14 cellular contexts compared by ENCODE assay signal in genomic region chr15:81348691-81349090, GRCh38. TPM values are rescaled to one million over a fixed set of nuclear protein-coding genes. Genes with fewer than 3 reads are reported as not detected.
"Had no signal": no experiment of that assay in that cellular context is flagged by ENCODE, and none has a peak within 500 bp of the region (broad histone marks: within the 10 kb centered on the region; RNA-seq: fewer than 3 reads in every experiment).

No MANE protein-coding gene starts in this region.

RNA-seq across cellular contexts. Expression of gene TMC3, which starts 25.3 kb away (rescaled TPM):
- total RNA-seq: activated B cell treated with CpG ODN at 0.5 μM for 24 hours; activated CD4-positive, alpha-beta memory T cell treated with anti-CD3 and anti-CD28 coated beads for 36 hours; activated CD4-positive, alpha-beta memory T cell treated with anti-CD3 and anti-CD28 coated beads, Interleukin-2, amount 10 ng/mL, durations not matched to agents 7 days and 5 days; activated CD4-positive, alpha-beta T cell treated with anti-CD3 and anti-CD28 coated beads for 36 hours; activated CD4-positive, alpha-beta T cell treated with anti-CD3 and anti-CD28 coated beads, Interleukin-2, amount 10 ng/mL, durations not matched to agents 24 days and 14 days; activated CD4-positive, alpha-beta T cell treated with anti-CD3 and anti-CD28 coated beads, Interleukin-2, amount 10 ng/mL, durations not matched to agents 7 days and 5 days; activated CD8-positive, alpha-beta memory T cell treated with anti-CD3 and anti-CD28 coated beads for 36 hours; activated CD8-positive, alpha-beta memory T cell treated with anti-CD3 and anti-CD28 coated beads, Interleukin-2, amount 10 ng/mL, durations not matched to agents 7 days and 5 days; activated CD8-positive, alpha-beta T cell treated with anti-CD3 and anti-CD28 coated beads for 36 hours; activated CD8-positive, alpha-beta T cell treated with anti-CD3 and anti-CD28 coated beads, Interleukin-2, amount 10 ng/mL, durations not matched to agents 7 days and 5 days; T-helper 1 cell treated with Interleukin-12 subunit alpha and Interleukin-12 subunit beta and Interleukin-4 antibody, amounts not matched to agents 30 ng/mL and 1 ng/mL, for 36 hours; T-helper 17 cell; T-helper 2 cell treated with Interferon-gamma antibody and Interleukin-4, amounts not matched to agents 100 ng/mL and 5 ng/mL, for 36 hours; WTC11 had no signal
